ENCODE assay signal across 24 cellular contexts in the genomic region with DNA sequence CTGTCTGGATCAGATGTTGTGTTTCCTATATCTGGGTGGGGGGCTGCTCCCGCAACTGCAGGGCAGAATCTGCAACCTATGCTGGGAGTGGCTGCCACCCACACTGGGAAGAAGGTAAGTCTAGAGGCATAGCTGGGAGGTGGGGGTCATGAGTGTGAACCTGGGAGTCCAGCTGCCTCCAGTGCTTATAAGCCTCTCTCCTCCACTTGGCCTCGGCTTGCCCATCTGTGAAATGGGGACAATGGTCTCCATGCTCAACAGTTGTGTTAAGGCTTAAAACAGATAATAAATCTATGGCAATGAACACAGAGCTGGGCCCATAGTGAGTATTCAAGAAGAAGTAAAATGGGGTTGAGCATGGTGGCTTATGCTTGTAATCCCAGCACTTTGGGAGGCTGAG.
"Had no signal": no experiment of that assay in that cellular context is flagged by ENCODE, and none has a peak within 500 bp of the region (broad histone marks: within the 10 kb centered on the region; RNA-seq: fewer than 3 reads in every experiment).

No MANE protein-coding gene starts in this region.

- FAIRE-seq: endothelial cell of umbilical vein, kidney had no signal

- H3K9me3 ChIP-seq: esophagus muscularis mucosa, gastroesophageal sphincter, heart left ventricle, neutrophil, sigmoid colon, spleen, suprapubic skin, transverse colon, upper lobe of right lung, uterus had no signal

- H3K9ac ChIP-seq: parathyroid adenoma had no signal

- DNase-seq: dermis blood vessel endothelial cell; effector memory CD4-positive, alpha-beta T cell; foreskin keratinocyte; heart left ventricle; kidney; midbrain; naive thymus-derived CD4-positive, alpha-beta T cell; sigmoid colon; spleen; stimulated activated CD4-positive, alpha-beta T cell treated with anti-CD3 and anti-CD28 coated beads, Interleukin-4, amount 100 ng/mL, for 4 hours; transverse colon; upper lobe of right lung; uterus had no signal

- H3K27me3 ChIP-seq: esophagus muscularis mucosa, foreskin keratinocyte, gastroesophageal sphincter, heart left ventricle, hepatocyte, neutrophil, sigmoid colon, spleen, suprapubic skin, transverse colon, upper lobe of right lung, uterus had no signal

- H3K27ac ChIP-seq: coronary artery, esophagus muscularis mucosa, foreskin keratinocyte, gastroesophageal sphincter, heart left ventricle, hepatocyte, neutrophil, parathyroid adenoma, sigmoid colon, spleen, suprapubic skin, upper lobe of right lung, uterus had no signal

- H3K36me3 ChIP-seq: neutrophil, transverse colon, upper lobe of right lung, uterus had no signal

- H2AFZ ChIP-seq: hepatocyte, parathyroid adenoma had no signal

- H3K4me2 ChIP-seq: hepatocyte had no signal

- ATAC-seq: gastroesophageal sphincter; heart left ventricle; left lobe of liver; naive thymus-derived CD4-positive, alpha-beta T cell; stimulated activated memory B cell treated with anti-CD40 and anti-IgM and Interleukin-4, amounts not matched to agents 10 μg/mL and 1 μg/mL and 100 μg/mL, for 72 hours; upper lobe of right lung had no signal

- H3K4me3 ChIP-seq: coronary artery, esophagus muscularis mucosa, gastroesophageal sphincter, heart left ventricle, hepatocyte, lung, sigmoid colon, spleen, suprapubic skin, transverse colon, upper lobe of right lung, uterus had no signal

- H3K4me1 ChIP-seq: esophagus muscularis mucosa, foreskin keratinocyte, gastroesophageal sphincter, heart left ventricle, parathyroid adenoma, sigmoid colon, spleen, suprapubic skin, transverse colon, upper lobe of right lung, uterus had no signal

- H3K79me2 ChIP-seq: hepatocyte, parathyroid adenoma had no signal
